In genomic region chr9:127825319-127826051, GRCh38 we compare ENCODE assay signal across 6 cellular contexts. TPM values are rescaled to one million over a fixed set of nuclear protein-coding genes. Genes with fewer than 3 reads are reported as not detected.
DNase-seq lines count a peak whose midpoint lies in the region; ATAC-seq, FAIRE-seq and TF ChIP-seq lines count a peak whose summit lies in the region.

No MANE protein-coding gene starts in this region.

- no peaks in the 10 kb centered on the region for H3K9me3 ChIP-seq in parathyroid adenoma (ENCODE audit: control insufficient read depth, low read length)

- H3K4me3 ChIP-seq in bronchial epithelial cell (ENCODE audit: low read depth, low read length) (no peak overlapping the region), parathyroid adenoma (ENCODE audit: low read depth, low read length) (no peak overlapping the region)

- CTCF ChIA-PET in HEK293T (lab: Yijun Ruan, JAX) = interaction anchor here (0.6 to 1.1 kb wide), 2 partner anchors 23 to 62 kb away, joined by 3 read pairs; no protein-coding TSS in a partner anchor

- H3K4me2 ChIP-seq in parathyroid adenoma (ENCODE audit: low read length) = no peak overlapping the region

- POLR2A ChIA-PET in HEK293T (lab: Yijun Ruan, JAX) = interaction anchor here (0.5 to 1.0 kb wide), 3 partner anchors 38 to 266 kb away, joined by 3 read pairs; no protein-coding TSS in a partner anchor

- H3K36me3 ChIP-seq in bronchial epithelial cell (ENCODE audit: control insufficient read depth, insufficient read depth, low read length) (no peaks in the 10 kb centered on the region), parathyroid adenoma (ENCODE audit: control insufficient read depth, insufficient read depth, low read length) (no peaks in the 10 kb centered on the region)

- no peak overlapping the region for H3K9ac ChIP-seq in parathyroid adenoma

- no peak for FAIRE-seq in bronchial epithelial cell (lab: Jason Lieb, UNC)

- peak; percentile 59 for TF ChIP-seq CTCF in bronchial epithelial cell (IDR thresholded peaks at IDR 0.05; ENCODE audit: insufficient read depth, low read length, severe bottlenecking)
- peak; percentile 28 for TF ChIP-seq CTCF in parathyroid adenoma (IDR thresholded peaks at IDR 0.05)

- H3K27me3 ChIP-seq in bronchial epithelial cell (ENCODE audit: control insufficient read depth, insufficient read depth, low read length) = peaks cover 2% of the 10 kb centered on the region
- H3K27me3 ChIP-seq in parathyroid adenoma (ENCODE audit: control insufficient read depth, insufficient read depth, low read length) = no peaks in the 10 kb centered on the region

- H3K4me1 ChIP-seq in parathyroid adenoma = no peaks in the 10 kb centered on the region

- ATAC-seq in HG02588 (IDR thresholded peaks at IDR 0.05; ENCODE audit: unreplicated experiment) = no peak
- no peak for ATAC-seq in HG03139 (IDR thresholded peaks at IDR 0.05; ENCODE audit: unreplicated experiment)

- H3K27ac ChIP-seq in parathyroid adenoma = no peak overlapping the region

- H2AFZ ChIP-seq in parathyroid adenoma = no peak overlapping the region

- DNase-seq in HEK293T (ENCODE audit: extremely low spot score) = peak; percentile 83
- DNase-seq in bronchial epithelial cell (ENCODE audit: low read depth) = no peak
- no peak for DNase-seq in T-helper 2 cell

- no peaks in the 10 kb centered on the region for H3K79me2 ChIP-seq in parathyroid adenoma

TF ChIP-seq in HEK293T, 16 proteins besides CTCF, POLR2A, EP300 and RAD21:
- TF ChIP-seq L3MBTL2 (conservative IDR thresholded peaks at IDR 0.05) (no peak), HDGF (IDR thresholded peaks at IDR 0.05; ENCODE audit: borderline replicate concordance) (no peak), FOXA1 (IDR thresholded peaks at IDR 0.05) (no peak), BHLHE40 (IDR thresholded peaks at IDR 0.05; ENCODE audit: borderline replicate concordance) (no peak), NFRKB (IDR thresholded peaks at IDR 0.05) (no peak), SUZ12 (IDR thresholded peaks at IDR 0.05) (no peak), ARNT (IDR thresholded peaks at IDR 0.05) (no peak), LEF1 (IDR thresholded peaks at IDR 0.05; ENCODE audit: borderline replicate concordance) (no peak), ZNF384 (IDR thresholded peaks at IDR 0.05) (no peak), FOXM1 (IDR thresholded peaks at IDR 0.05; ENCODE audit: borderline replicate concordance) (no peak), FOXK2 (IDR thresholded peaks at IDR 0.05) (no peak), PKNOX1 (IDR thresholded peaks at IDR 0.05) (no peak), CTBP1 (IDR thresholded peaks at IDR 0.05; ENCODE audit: borderline replicate concordance) (no peak), ELF4 (IDR thresholded peaks at IDR 0.05) (no peak)

RNA-seq across cellular contexts. Expression of gene FPGS, which starts 22.8 kb away (rescaled TPM):
- 46.9 and 70.0 TPM in 2 replicates for total RNA-seq in bronchial epithelial cell

RNA-seq across cellular contexts. Expression of gene ENG, which starts 29.0 kb away (rescaled TPM):
- 0.13 and 2.4 TPM in 2 replicates for total RNA-seq in bronchial epithelial cell

RNA-seq across cellular contexts. Expression of gene CDK9, which starts 39.7 kb away (rescaled TPM):
- total RNA-seq in bronchial epithelial cell = 78.5 and 81.7 TPM in 2 replicates

RNA-seq across cellular contexts. Expression of gene SH2D3C, which starts 47.0 kb away (rescaled TPM):
- 0.26 TPM in 1 of 2 replicates, not detected in the other for total RNA-seq in bronchial epithelial cell

RNA-seq across cellular contexts. Expression of gene AK1, which starts 52.0 kb away (rescaled TPM):
- 19.0 and 54.0 TPM in 2 replicates for total RNA-seq in bronchial epithelial cell
